Comparison of ENCODE assay signal across 8 cellular contexts in genomic region chr9:14316574-14317304, GRCh38. TPM values are rescaled to one million over a fixed set of nuclear protein-coding genes. Genes with fewer than 3 reads are reported as not detected.
A peak's percentile ranks its signal among the peaks of the same experiment; 100 is the strongest.
DNase-seq lines count a peak whose midpoint lies in the region; ATAC-seq and TF ChIP-seq lines count a peak whose summit lies in the region.

No MANE protein-coding gene starts in this region.

- H3K27ac ChIP-seq in ascending aorta (peak overlapping the region; percentile 96 to 100), stomach (peak overlapping the region; percentile 89 to 99 (median 98))

- H3K4me1 ChIP-seq in ascending aorta (peaks cover 3 to 14% of the 10 kb centered on the region in 2 donors), stomach (peaks cover 20 to 57% (median 44%) of the 10 kb centered on the region in 4 donors)

- TF ChIP-seq CTCF in ascending aorta (IDR thresholded peaks at IDR 0.05) (no peak), stomach (IDR thresholded peaks at IDR 0.05) (no peak)

- no peak overlapping the region for H3K27ac Mint-ChIP-seq in immature natural killer cell
- H3K27ac Mint-ChIP-seq in activated naive CD4-positive, alpha-beta T cell treated with anti-CD3 and anti-CD28 coated beads, Interleukin-2, amount 50 U/mL, for 72 hours = no peak overlapping the region

- peaks cover 0 to 15% (median 1%) of the 10 kb centered on the region in 6 donors for H3K9me3 Mint-ChIP-seq in immature natural killer cell
- H3K9me3 Mint-ChIP-seq in activated naive CD4-positive, alpha-beta T cell treated with anti-CD3 and anti-CD28 coated beads, Interleukin-2, amount 50 U/mL, for 72 hours = no peaks in the 10 kb centered on the region

- no peak for ATAC-seq in activated naive CD4-positive, alpha-beta T cell treated with anti-CD3 and anti-CD28 coated beads, Interleukin-2, amount 50 U/mL, for 72 hours

- H3K4me3 ChIP-seq in ascending aorta = peak overlapping the region; percentile 69 to 95
- H3K4me3 ChIP-seq in stomach = peak overlapping the region; percentile 62 to 86 (median 76)

- H3K27me3 ChIP-seq in ascending aorta (no peaks in the 10 kb centered on the region), stomach (peaks cover 0 to 44% (median 10%) of the 10 kb centered on the region in 3 donors)

- intact Hi-C loops in ascending aorta (cut with DNase I) (no loop called here), stomach (cut with DNase I; ENCODE audit: low total_unique reads) (no loop called here)

- peak overlapping the region; percentile 57 to 79 (median 69) for H3K4me3 Mint-ChIP-seq in immature natural killer cell

- no peak for TF ChIP-seq EP300 in stomach (IDR thresholded peaks at IDR 0.05)

- peaks cover 31 to 42% of the 10 kb centered on the region in 2 donors for H3K4me1 Mint-ChIP-seq in immature natural killer cell

- H3K9me3 ChIP-seq in ascending aorta (no peaks in the 10 kb centered on the region), stomach (no peaks in the 10 kb centered on the region)

- peaks cover 23 to 37% (median 24%) of the 10 kb centered on the region in 3 donors for H3K27me3 Mint-ChIP-seq in immature natural killer cell (ENCODE audit: low read depth in 3 of 3)

- no peak for TF ChIP-seq POLR2A in stomach (IDR thresholded peaks at IDR 0.05)

- H3K36me3 Mint-ChIP-seq in immature natural killer cell = peaks cover 0 to 4% (median 3%) of the 10 kb centered on the region in 3 donors
- peaks cover 15 to 29% of the 10 kb centered on the region in 2 donors for H3K36me3 Mint-ChIP-seq in activated naive CD4-positive, alpha-beta T cell treated with anti-CD3 and anti-CD28 coated beads, Interleukin-2, amount 50 U/mL, for 72 hours

- 53 to 65% (median 57%) methylated on average over 8 of the region's 8 CpGs for WGBS in stomach, 5 donors

- H3K36me3 ChIP-seq in ascending aorta (no peaks in the 10 kb centered on the region), stomach (no peaks in the 10 kb centered on the region)

- DNase-seq in NCI-H1092 (lab: John Stamatoyannopoulos, UW) = peak; percentile 58
- DNase-seq in NCI-H1092 treated with DMSO at 0.1 percent for 48 hours (lab: John Stamatoyannopoulos, UW) = no peak
- DNase-seq in ascending aorta (ENCODE audit: low spot score in 2 of 2) = no peak
- DNase-seq in immature natural killer cell = no peak
- no peak for DNase-seq in stomach
- no peak for DNase-seq in stimulated activated CD4-positive, alpha-beta T cell treated with anti-CD3 and anti-CD28 coated beads, Interleukin-4, amount 100 ng/mL, for 1 hour
- no peak for DNase-seq in CD1c-positive myeloid dendritic cell (ENCODE audit: extremely low spot score)
- no peak for DNase-seq in activated naive CD4-positive, alpha-beta T cell treated with anti-CD3 and anti-CD28 coated beads, Interleukin-2, amount 50 U/mL, for 72 hours (ENCODE audit: low spot score in 2 of 2)

RNA-seq across cellular contexts. Expression of gene NFIB, which starts 2.8 kb away (rescaled TPM):
- total RNA-seq in ascending aorta (99.9 TPM), stomach (100 to 1,000 TPM in 4 of 5 donors, 10 to 100 TPM in 1; 30.1 to 624 (median 148) TPM)
- polyA plus RNA-seq in immature natural killer cell (not detected), stomach (1 to 10 TPM; 6.7 to 9.4 (median 7.7) TPM)
- not detected for total RNA-seq in activated naive CD4-positive, alpha-beta T cell treated with anti-CD3 and anti-CD28 coated beads, Interleukin-2, amount 50 U/mL, for 72 hours

Comparison
In these comparisons a context has a peak if more than half of its experiments do, and no peak if none do; other contexts are left out.
1. RNA of gene NFIB, which starts 2.8 kb away (total RNA-seq): 30.1 to 624 TPM in stomach and 99.9 TPM in ascending aorta (single experiment); not detected in activated naive CD4-positive, alpha-beta T cell treated with anti-CD3 and anti-CD28 coated beads, Interleukin-2, amount 50 U/mL, for 72 hours; every median in the first group is over 10 times any median in the second.